ENCODE assay signal across 7 cellular contexts in genomic region chr10:69223028-69223342, GRCh38. TPM values are rescaled to one million over a fixed set of nuclear protein-coding genes. Genes with fewer than 3 reads are reported as not detected.
DNase-seq lines count a peak whose midpoint lies in the region; ATAC-seq and FAIRE-seq lines count a peak whose summit lies in the region.

No MANE protein-coding gene starts in this region.

- H3K9me3 Mint-ChIP-seq in activated naive CD4-positive, alpha-beta T cell treated with anti-CD3 and anti-CD28 coated beads, Interleukin-2, amount 50 U/mL, for 72 hours, result no peaks in the 10 kb centered on the region

- peak; percentile 7 for ATAC-seq in HG02973 (IDR thresholded peaks at IDR 0.05; ENCODE audit: unreplicated experiment)
- no peak for ATAC-seq in activated naive CD4-positive, alpha-beta T cell treated with anti-CD3 and anti-CD28 coated beads, Interleukin-2, amount 50 U/mL, for 72 hours
- ATAC-seq in GM18519 (IDR thresholded peaks at IDR 0.05; ENCODE audit: low FRiP score, unreplicated experiment), result no peak

- H3K27ac ChIP-seq in small intestine (ENCODE audit: low read depth in 1 of 2, low read length in 1 of 2), result peak overlapping the region; percentile 35 to 97

- peaks cover 14% of the 10 kb centered on the region in 2 donors for H3K4me1 ChIP-seq in small intestine (ENCODE audit: control insufficient read depth in 2 of 2, insufficient read depth in 1 of 2, low read depth in 1 of 2, low read length in 1 of 2)

- H3K27me3 ChIP-seq in small intestine (ENCODE audit: control insufficient read depth in 2 of 2, insufficient read depth in 2 of 2, low read length in 2 of 2), result no peaks in the 10 kb centered on the region

- no peaks in the 10 kb centered on the region for H3K9me3 ChIP-seq in small intestine (ENCODE audit: control insufficient read depth, low read depth)

- H3K4me3 ChIP-seq in small intestine (ENCODE audit: low read depth in 1 of 2, low read length in 2 of 2), result peak overlapping the region in 1 of 2 donors; percentile 0

- 0 to 10% (median 7%) methylated on average over 1 of the region's 1 CpG for WGBS in small intestine, 3 donors

- no peaks in the 10 kb centered on the region for H3K36me3 Mint-ChIP-seq in activated naive CD4-positive, alpha-beta T cell treated with anti-CD3 and anti-CD28 coated beads, Interleukin-2, amount 50 U/mL, for 72 hours

- H3K36me3 ChIP-seq in small intestine (ENCODE audit: control insufficient read depth in 2 of 2, insufficient read depth in 2 of 2, low read length in 2 of 2), result no peaks in the 10 kb centered on the region

- FAIRE-seq in GM19239 (lab: Jason Lieb, UNC) (peak; percentile 31), small intestine (lab: Jason Lieb, UNC) (no peak)

- H3K27ac Mint-ChIP-seq in activated naive CD4-positive, alpha-beta T cell treated with anti-CD3 and anti-CD28 coated beads, Interleukin-2, amount 50 U/mL, for 72 hours, result peak overlapping the region; percentile 67 to 90

- DNase-seq in GM19239 (ENCODE audit: insufficient read length, low spot score), result no peak
- DNase-seq in activated naive CD4-positive, alpha-beta T cell treated with anti-CD3 and anti-CD28 coated beads, Interleukin-2, amount 50 U/mL, for 72 hours (ENCODE audit: low spot score in 2 of 2), result no peak
- DNase-seq in small intestine, result no peak
- no peak for DNase-seq in DMS153 (lab: John Stamatoyannopoulos, UW)
- DNase-seq in medulla oblongata (ENCODE audit: extremely low spot score), result no peak

RNA-seq across cellular contexts. Expression of gene HKDC1, which starts 2.9 kb away (rescaled TPM):
- under 1 TPM; 0.41 to 0.46 TPM for total RNA-seq in activated naive CD4-positive, alpha-beta T cell treated with anti-CD3 and anti-CD28 coated beads, Interleukin-2, amount 50 U/mL, for 72 hours
- polyA plus RNA-seq in small intestine, result 100 to 1,000 TPM in 1 of 3 donors, 10 to 100 TPM in 2; 45.7 to 119 (median 72.2) TPM

RNA-seq across cellular contexts. Expression of gene SUPV3L1, which starts 43.0 kb away (rescaled TPM):
- 10 to 100 TPM; 44.4 to 45.9 TPM for total RNA-seq in activated naive CD4-positive, alpha-beta T cell treated with anti-CD3 and anti-CD28 coated beads, Interleukin-2, amount 50 U/mL, for 72 hours
- polyA plus RNA-seq in small intestine, result 10 to 100 TPM; 33.8 to 46.5 (median 38.4) TPM

RNA-seq across cellular contexts. Expression of gene HK1, which starts 55.3 kb away (rescaled TPM):
- 100 to 1,000 TPM; 157 to 235 TPM for total RNA-seq in activated naive CD4-positive, alpha-beta T cell treated with anti-CD3 and anti-CD28 coated beads, Interleukin-2, amount 50 U/mL, for 72 hours
- polyA plus RNA-seq in small intestine, result 10 to 100 TPM in 1 of 3 donors, 1 to 10 TPM in 2; 3.8 to 21.8 (median 10.0) TPM
